8 cellular contexts compared by ENCODE assay signal in genomic region chr7:125670926-125671572, GRCh38.
DNase-seq lines count a peak whose midpoint lies in the region; ATAC-seq and TF ChIP-seq lines count a peak whose summit lies in the region.

No MANE protein-coding gene starts in this region.

- CTCF ChIA-PET in activated naive CD4-positive, alpha-beta T cell treated with anti-CD3 and anti-CD28 coated beads, Interleukin-2, amount 10 ng/mL, durations not matched to agents 7 days and 5 days (lab: Charles Lee) = no interaction called here

- peak; percentile 41 to 46 for DNase-seq in cardiac muscle cell (ENCODE audit: low read depth in 1 of 2, low spot score in 1 of 2)
- no peak for DNase-seq in right atrium auricular region (ENCODE audit: low spot score)
- peak; percentile 57 for DNase-seq in NCI-H82 (lab: John Stamatoyannopoulos, UW)
- peak; percentile 52 for DNase-seq in fibroblast of the aortic adventitia (ENCODE audit: low read depth)
- no peak for DNase-seq in upper lobe of right lung
- no peak for DNase-seq in activated naive CD4-positive, alpha-beta T cell treated with anti-CD3 and anti-CD28 coated beads, Interleukin-2, amount 10 ng/mL, durations not matched to agents 7 days and 5 days
- DNase-seq in sciatic nerve (ENCODE audit: low spot score) = no peak
- DNase-seq in NCI-H226 = no peak

- no peaks in the 10 kb centered on the region for H3K9me3 Mint-ChIP-seq in activated naive CD4-positive, alpha-beta T cell treated with anti-CD3 and anti-CD28 coated beads, Interleukin-2, amount 10 ng/mL, durations not matched to agents 7 days and 5 days

- H3K36me3 ChIP-seq in cardiac muscle cell (no peaks in the 10 kb centered on the region), right atrium auricular region (no peaks in the 10 kb centered on the region), upper lobe of right lung (no peaks in the 10 kb centered on the region)

- H3K27ac ChIP-seq in cardiac muscle cell (no peak overlapping the region), right atrium auricular region (no peak overlapping the region), upper lobe of right lung (no peak overlapping the region)

- TF ChIP-seq CTCF in cardiac muscle cell (IDR thresholded peaks at IDR 0.05; ENCODE audit: low read depth, low read length) (peak; percentile 52), right atrium auricular region (IDR thresholded peaks at IDR 0.05) (peak in 1 of 2 donors; percentile 59), fibroblast of the aortic adventitia (IDR thresholded peaks at IDR 0.05; ENCODE audit: insufficient read depth, low read length) (peak; percentile 59), upper lobe of right lung (IDR thresholded peaks at IDR 0.05) (peak; percentile 52)

- no peaks in the 10 kb centered on the region for H3K9me3 ChIP-seq in cardiac muscle cell (ENCODE audit: low read depth)
- H3K9me3 ChIP-seq in right atrium auricular region = no peaks in the 10 kb centered on the region
- H3K9me3 ChIP-seq in upper lobe of right lung = no peaks in the 10 kb centered on the region

- H3K4me1 ChIP-seq in cardiac muscle cell (ENCODE audit: low read depth) (no peaks in the 10 kb centered on the region), right atrium auricular region (no peaks in the 10 kb centered on the region), upper lobe of right lung (no peaks in the 10 kb centered on the region)

- H3K4me3 ChIP-seq in cardiac muscle cell (no peak overlapping the region), right atrium auricular region (no peak overlapping the region), fibroblast of the aortic adventitia (ENCODE audit: low read depth, low read length) (no peak overlapping the region), upper lobe of right lung (no peak overlapping the region)

- H3K27me3 Mint-ChIP-seq in activated naive CD4-positive, alpha-beta T cell treated with anti-CD3 and anti-CD28 coated beads, Interleukin-2, amount 10 ng/mL, durations not matched to agents 7 days and 5 days = no peaks in the 10 kb centered on the region

- ATAC-seq in upper lobe of right lung (no peak), sciatic nerve (no peak)

- intact Hi-C loops in upper lobe of right lung (cut with DNase I) (no loop called here), sciatic nerve (cut with DNase I) (no loop called here)

- H3K27me3 ChIP-seq in cardiac muscle cell (no peaks in the 10 kb centered on the region), right atrium auricular region (no peaks in the 10 kb centered on the region), upper lobe of right lung (no peaks in the 10 kb centered on the region)

- H3K27ac Mint-ChIP-seq in activated naive CD4-positive, alpha-beta T cell treated with anti-CD3 and anti-CD28 coated beads, Interleukin-2, amount 10 ng/mL, durations not matched to agents 7 days and 5 days = no peak overlapping the region

- H3K4me1 Mint-ChIP-seq in activated naive CD4-positive, alpha-beta T cell treated with anti-CD3 and anti-CD28 coated beads, Interleukin-2, amount 10 ng/mL, durations not matched to agents 7 days and 5 days = no peaks in the 10 kb centered on the region

- H3K4me3 Mint-ChIP-seq in activated naive CD4-positive, alpha-beta T cell treated with anti-CD3 and anti-CD28 coated beads, Interleukin-2, amount 10 ng/mL, durations not matched to agents 7 days and 5 days = no peak overlapping the region

- H3K36me3 Mint-ChIP-seq in activated naive CD4-positive, alpha-beta T cell treated with anti-CD3 and anti-CD28 coated beads, Interleukin-2, amount 10 ng/mL, durations not matched to agents 7 days and 5 days = no peaks in the 10 kb centered on the region

Comparison
In these comparisons a context has a peak if more than half of its experiments do, and no peak if none do; other contexts are left out.
1. DNase-seq: peak in cardiac muscle cell (2 of 2), NCI-H82 (single experiment) and fibroblast of the aortic adventitia (single experiment); none in right atrium auricular region (single experiment), upper lobe of right lung (single experiment), activated naive CD4-positive, alpha-beta T cell treated with anti-CD3 and anti-CD28 coated beads, Interleukin-2, amount 10 ng/mL, durations not matched to agents 7 days and 5 days (single experiment), sciatic nerve (single experiment) and NCI-H226 (single experiment).